ENCODE assay signal across 11 cellular contexts in the genomic region with DNA sequence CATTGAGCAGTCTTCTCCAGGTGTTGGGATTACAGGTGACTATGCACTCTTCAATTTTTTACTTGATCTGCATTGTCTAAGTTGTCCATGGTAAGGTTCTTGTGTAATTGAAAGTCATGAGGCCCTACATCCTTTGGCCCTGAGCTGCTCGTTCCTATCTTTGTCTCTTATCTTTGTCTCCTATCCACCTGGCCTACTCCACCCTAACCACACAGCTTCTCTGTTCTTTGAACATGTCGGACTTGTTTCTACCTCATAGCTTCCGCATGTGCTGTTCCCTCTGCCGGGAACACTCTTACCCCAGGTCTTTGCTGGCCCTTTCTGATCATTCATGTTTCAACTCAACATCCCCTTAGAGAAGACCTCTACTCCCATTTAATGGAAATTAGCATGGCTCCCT.
"Had no signal": no experiment of that assay in that cellular context is flagged by ENCODE, and none has a peak within 500 bp of the region (broad histone marks: within the 10 kb centered on the region; RNA-seq: fewer than 3 reads in every experiment).

No MANE protein-coding gene starts in this region.

- H3K27ac Mint-ChIP-seq: HFFc6 had no signal

- H3K4me1 ChIP-seq: HAP-1 had no signal

- H3K4me3 ChIP-seq: GM23248, HAP-1, K562 had no signal

- H3K4me3 Mint-ChIP-seq: HFFc6 had no signal

- H2AFZ ChIP-seq: GM23248 had no signal

- ATAC-seq: HCT116, K562 had no signal

- H3K9ac ChIP-seq: GM23248 had no signal

- H3K9me3 Mint-ChIP-seq: HFFc6 had no signal

- H3K27ac ChIP-seq: GM23248, HL-60 had no signal

- DNase-seq: GM23248, GOT3, H7, HFFc6, IMR-90, KG1 had no signal

- H3K9me3 ChIP-seq: HAP-1 had no signal

- FAIRE-seq: HTR-8/SVneo, K562 had no signal

- H3K36me3 ChIP-seq: HAP-1 had no signal
